In the genomic region with DNA sequence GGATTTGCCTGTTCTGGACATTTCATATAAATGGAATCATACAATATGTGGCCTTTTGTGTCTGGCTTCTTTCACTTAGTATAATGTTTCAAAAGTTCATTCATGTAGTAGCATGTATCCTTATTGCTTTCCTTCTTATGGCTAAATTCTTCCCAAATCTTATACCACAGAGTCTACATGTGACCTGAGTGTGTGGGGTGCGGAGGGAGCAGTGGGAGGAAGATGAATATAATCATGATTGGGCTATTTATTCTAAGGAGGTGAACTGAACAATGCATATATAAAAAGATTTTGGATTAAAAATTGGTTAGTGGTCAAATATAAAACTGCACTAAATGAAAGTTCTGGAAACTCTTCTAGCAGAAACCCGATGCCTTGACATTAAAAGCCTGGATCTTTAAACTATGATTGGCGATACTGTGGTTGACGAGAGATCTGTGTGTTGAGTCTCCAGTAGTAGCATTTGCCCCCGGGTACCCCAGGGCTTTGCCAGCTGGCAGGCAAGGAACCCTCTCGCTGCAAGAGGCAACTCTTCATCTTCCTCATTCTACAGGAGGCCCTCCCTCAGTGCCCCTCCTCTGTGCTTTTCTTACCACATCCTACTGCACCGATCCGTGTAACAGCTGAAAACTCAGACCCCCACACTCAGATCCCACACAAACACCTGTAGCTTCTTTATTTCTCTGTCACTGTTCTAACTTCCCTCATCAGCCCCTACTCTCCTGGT, we compare ENCODE assay signal across 27 cellular contexts. TPM values are rescaled to one million over a fixed set of nuclear protein-coding genes. Genes with fewer than 3 reads are reported as not detected.
DNase-seq lines count a peak whose midpoint lies in the region; ATAC-seq and TF ChIP-seq lines count a peak whose summit lies in the region.
"Had no signal": no experiment of that assay in that cellular context is flagged by ENCODE, and none has a peak within 500 bp of the region (broad histone marks: within the 10 kb centered on the region; RNA-seq: fewer than 3 reads in every experiment).

No MANE protein-coding gene starts in this region.

- TF ChIP-seq CTCF in H9 (conservative IDR thresholded peaks at IDR 0.05) (no peak), NB4 (IDR thresholded peaks at IDR 0.05; ENCODE audit: low read depth, low read length) (no peak), testis (IDR thresholded peaks at IDR 0.05) (no peak)

- H3K18ac ChIP-seq in H9 (ENCODE audit: insufficient read length, low read depth, low read length) = no peak overlapping the region

- no peak overlapping the region for H3K27ac Mint-ChIP-seq in H9
- H3K27ac Mint-ChIP-seq: mesothelial cell of epicardium; natural killer cell; T-helper 2 cell treated with Interferon-gamma antibody and Interleukin-4, amounts not matched to agents 5 μg/mL and 100 μg/mL, for 36 hours had no signal

- no peak for ATAC-seq in HG02970 (IDR thresholded peaks at IDR 0.05; ENCODE audit: low FRiP score, unreplicated experiment)
- ATAC-seq: gastroesophageal sphincter; natural killer cell; stimulated activated naive CD8-positive, alpha-beta T cell treated with anti-CD3 and anti-CD28 coated beads, Interleukin-15, Interleukin-2, amounts not matched to agents 100 U/mL and 50 U/mL, for 24 hours had no signal

- no peak overlapping the region for H3K23ac ChIP-seq in H9 (ENCODE audit: insufficient read length, low read depth, low read length)

- peaks cover 15% of the 10 kb centered on the region for H3K27me3 Mint-ChIP-seq in H9 (ENCODE audit: low read depth)

- H2AFZ ChIP-seq in H9 (ENCODE audit: low read length) = no peak overlapping the region

- no peak overlapping the region for H2BK12ac ChIP-seq in H9 (ENCODE audit: insufficient read length, low read depth, low read length)

- no peak overlapping the region for H3K27ac ChIP-seq in H9 (ENCODE audit: insufficient read length, low read depth, low read length)
- no peak overlapping the region for H3K27ac ChIP-seq in testis
- H3K27ac ChIP-seq: adrenal gland, gastroesophageal sphincter, left ventricle myocardium inferior had no signal

- H2BK120ac ChIP-seq in H9 (ENCODE audit: low read depth, low read length, poor library complexity, severe bottlenecking) = no peak overlapping the region

- H3K23me2 ChIP-seq in H9 (ENCODE audit: insufficient read length, low read depth, low read length, poor library complexity, severe bottlenecking) = peaks cover 8% of the 10 kb centered on the region

- H3K9ac ChIP-seq in H9 (ENCODE audit: extremely low read depth, insufficient read length, low read length) = no peak overlapping the region

- H3K4me3 ChIP-seq in NB4 (ENCODE audit: low read depth, low read length) (no peak overlapping the region), testis (no peak overlapping the region)
- H3K4me3 ChIP-seq: adrenal gland, gastroesophageal sphincter, left ventricle myocardium inferior had no signal

- H3K56ac ChIP-seq in H9 (ENCODE audit: insufficient read length, low read depth, low read length) = no peak overlapping the region

- H3K36me3 ChIP-seq in testis (ENCODE audit: low read depth, missing control alignments) = no peaks in the 10 kb centered on the region
- H3K36me3 ChIP-seq: adrenal gland, left ventricle myocardium inferior had no signal

- H3T11ph ChIP-seq in H9 (ENCODE audit: low read length) = no peak overlapping the region

- no peaks in the 10 kb centered on the region for H3K9me3 Mint-ChIP-seq in H9
- H3K9me3 Mint-ChIP-seq: CD4-positive, alpha-beta memory T cell; mesothelial cell of epicardium; natural killer cell; T-helper 2 cell treated with Interferon-gamma antibody and Interleukin-4, amounts not matched to agents 5 μg/mL and 100 μg/mL, for 36 hours had no signal

- no peak overlapping the region for H4K91ac ChIP-seq in H9 (ENCODE audit: insufficient read length, low read depth, low read length)

- no peaks in the 10 kb centered on the region for H3K36me3 Mint-ChIP-seq in H9 (ENCODE audit: insufficient read depth in 1 of 3, low read depth in 3 of 3)
- H3K36me3 Mint-ChIP-seq: mesothelial cell of epicardium, natural killer cell had no signal

- H3K79me1 ChIP-seq in H9 (ENCODE audit: insufficient read depth, low read depth, low read length, poor library complexity, severe bottlenecking) = no peaks in the 10 kb centered on the region

- H3K9me3 ChIP-seq in H9 (ENCODE audit: control insufficient read depth, low read depth, low read length) (no peaks in the 10 kb centered on the region), testis (no peaks in the 10 kb centered on the region)
- H3K9me3 ChIP-seq: adrenal gland, gastroesophageal sphincter, left ventricle myocardium inferior had no signal

- H3K4me2 ChIP-seq in H9 (ENCODE audit: insufficient read depth, insufficient read length, low read length) = no peak overlapping the region

- TF ChIP-seq POLR2A in NB4 (IDR thresholded peaks at IDR 0.05; ENCODE audit: extremely low read depth, insufficient read length) = no peak
- TF ChIP-seq POLR2A in testis (IDR thresholded peaks at IDR 0.05) = no peak

- H4K8ac ChIP-seq in H9 (replicated peaks; ENCODE audit: insufficient read length, low read depth, low read length) = no peak overlapping the region

- H4K20me1 ChIP-seq in H9 (ENCODE audit: control insufficient read depth, insufficient read depth, insufficient read length) = no peaks in the 10 kb centered on the region

- H3K4me3 Mint-ChIP-seq in H9 = no peak overlapping the region

- no peak overlapping the region for H2AK5ac ChIP-seq in H9 (ENCODE audit: insufficient read length, low read length)

- whole genome bisulfite sequencing in H9 (ENCODE audit: extremely low coverage, insufficient read length, low lambda C conversion rate) = no CpG with 5 or more reads among the region's 8 CpGs
- 89 to 93% methylated on average over 8 of the region's 8 CpGs for WGBS in testis, 2 donors

- no peaks in the 10 kb centered on the region for H3K27me3 ChIP-seq in H9 (ENCODE audit: insufficient read depth, low read length)
- no peaks in the 10 kb centered on the region for H3K27me3 ChIP-seq in testis
- H3K27me3 ChIP-seq: adrenal gland had no signal

- no peak overlapping the region for H3K14ac ChIP-seq in H9 (ENCODE audit: insufficient read depth, low read length)

- no peak overlapping the region for H2BK5ac ChIP-seq in H9 (ENCODE audit: insufficient read length, low read length)

- no peaks in the 10 kb centered on the region for H3K4me1 ChIP-seq in H9 (ENCODE audit: insufficient read depth, low read length)
- H3K4me1 ChIP-seq in testis = peaks cover 9% of the 10 kb centered on the region

- H3K4ac ChIP-seq in H9 (ENCODE audit: low read depth, low read length) = no peak overlapping the region

- DNase-seq in H9 (peak; percentile 14), NB4 (ENCODE audit: low read depth) (peak; percentile 29), islet precursor cell (peak; percentile 32), testis (peak; percentile 8), NCI-H82 treated with DMSO at 0.1 percent for 48 hours (lab: John Stamatoyannopoulos, UW; ENCODE audit: unreplicated experiment) (no peak)
- DNase-seq in activated CD4-positive, CD25-positive, alpha-beta regulatory T cell treated with anti-CD3 and anti-CD28 coated beads, Interleukin-2, amount 50 U/mL, for 72 hours = no peak
- DNase-seq: activated CD4-positive, alpha-beta T cell treated with anti-CD3 and anti-CD28 coated beads, Interleukin-2, amount 50 U/mL, for 1 hour; activated naive CD4-positive, alpha-beta T cell; cortex of kidney; DMS 273 treated with DMSO at 0.1 percent for 48 hours; hippocampal formation; KG1; left ventricle myocardium inferior; MV-4-11; natural killer cell; NCI-H187; NCI-H526 treated with DMSO at 0.1 percent for 48 hours; stimulated activated CD4-positive, alpha-beta T cell treated with anti-CD3 and anti-CD28 coated beads, Interleukin-15, amount 100 ng/mL, for 24 hours; stimulated activated naive CD8-positive, alpha-beta T cell treated with anti-CD3 and anti-CD28 coated beads, Interleukin-15, Interleukin-2, amounts not matched to agents 100 U/mL and 50 U/mL, for 24 hours had no signal

- no peak overlapping the region for H2BK15ac ChIP-seq in H9 (ENCODE audit: low read depth, low read length)

- no peak overlapping the region for H4K5ac ChIP-seq in H9 (ENCODE audit: insufficient read length, low read depth, low read length)

- H3K4me1 Mint-ChIP-seq in H9 = peaks cover 20 to 34% of the 10 kb centered on the region in 2 experiments
- H3K4me1 Mint-ChIP-seq: mesothelial cell of epicardium had no signal

- no peaks in the 10 kb centered on the region for H3K79me2 ChIP-seq in H9 (ENCODE audit: insufficient read depth, low read length)

- intact Hi-C loops in testis (cut with DNase I; ENCODE audit: low total_unique reads) = no loop called here

- no peak overlapping the region for H2BK20ac ChIP-seq in H9 (ENCODE audit: low read depth, low read length, poor library complexity, severe bottlenecking)

RNA-seq across cellular contexts. Expression of a gene that starts 2.6 kb away (rescaled TPM):
- 0.59 and 0.75 TPM in 2 replicates for total RNA-seq in H9 (2021)
- total RNA-seq in testis = 1 to 10 TPM; 4.2 to 4.6 TPM
- 2.5 TPM for polyA plus RNA-seq in testis (ENCODE audit: insufficient read depth, low read depth, low replicate concordance)
- total RNA-seq: bronchial epithelial cell, HT1080 had no signal
- polyA plus RNA-seq: CD4-positive, alpha-beta memory T cell had no signal

RNA-seq across cellular contexts. Expression of a gene that starts 41.8 kb away (rescaled TPM):
- total RNA-seq in H9 (2021) (2.6 and 2.9 TPM in 2 replicates), testis (1 to 10 TPM; 2.7 to 3.9 TPM)
- 1.0 TPM for polyA plus RNA-seq in testis (ENCODE audit: insufficient read depth, low read depth, low replicate concordance)
- total RNA-seq: HT1080, natural killer cell had no signal
- polyA plus RNA-seq: CD4-positive, alpha-beta memory T cell had no signal

Comparison
In these comparisons a context has a peak if more than half of its experiments do, and no peak if none do; other contexts are left out.
1. DNase-seq: peak in H9 (single experiment), NB4 (single experiment), islet precursor cell (single experiment) and testis (single experiment); none in activated CD4-positive, CD25-positive, alpha-beta regulatory T cell treated with anti-CD3 and anti-CD28 coated beads, Interleukin-2, amount 50 U/mL, for 72 hours (single experiment) and NCI-H82 treated with DMSO at 0.1 percent for 48 hours (single experiment).